In genomic region chr12:123151679-123152454, GRCh38 we compare ENCODE assay signal across 8 cellular contexts. TPM values are rescaled to one million over a fixed set of nuclear protein-coding genes. Genes with fewer than 3 reads are reported as not detected.
A peak's percentile ranks its signal among the peaks of the same experiment; 100 is the strongest.
DNase-seq lines count a peak whose midpoint lies in the region; ATAC-seq, FAIRE-seq and TF ChIP-seq lines count a peak whose summit lies in the region.

No MANE protein-coding gene starts in this region.

- H3K4me1 ChIP-seq in A673 (ENCODE audit: insufficient read depth, low read length, poor library complexity, severe bottlenecking) (peaks cover 12% of the 10 kb centered on the region), HUES48 (ENCODE audit: control insufficient read depth, insufficient read depth, low read length) (peaks cover 21% of the 10 kb centered on the region), mesodermal cell (ENCODE audit: control insufficient read depth, insufficient read depth, low read length, poor library complexity, severe bottlenecking) (peaks cover 25% of the 10 kb centered on the region)

- CTCF ChIA-PET in A673 (lab: Charles Lee) (no interaction called here), MCF 10A (lab: Yijun Ruan, JAX) (interaction anchor here (1.2 to 1.3 kb wide), 2 partner anchors 97 to 108 kb away, joined by 3 to 5 read pairs; no protein-coding TSS in a partner anchor)

- H3K27me3 ChIP-seq in A673 (replicated peaks; ENCODE audit: insufficient read depth, low read depth, low read length, poor library complexity) (no peaks in the 10 kb centered on the region), HUES48 (ENCODE audit: control insufficient read depth, insufficient read depth, low read length) (peaks cover 42% of the 10 kb centered on the region)

- intact Hi-C loops in A673 (cut with micrococcal nuclease; ENCODE audit: unreplicated experiment) (loop anchor here (5.0 kb wide), 1 partner anchor 170 kb away; the partner anchor contains the start of gene ARL6IP4), MCF 10A (cut with micrococcal nuclease) (loop anchor here (1.0 to 5.0 kb wide), 2 partner anchors 109 to 170 kb away; partner anchors contain the start of gene ARL6IP4)

- 67 to 73% methylated on average over 19 to 21 of the region's 24 CpGs for WGBS in mesodermal cell (ENCODE audit: insufficient coverage in 2 of 2), 2 experiments

- ATAC-seq in GM18870 (IDR thresholded peaks at IDR 0.05; ENCODE audit: unreplicated experiment): no peak

- no peak overlapping the region for H3K9ac ChIP-seq in HUES48 (ENCODE audit: low read depth, low read length)

- peak overlapping the region; percentile 57 for H3K4me3 Mint-ChIP-seq in MCF 10A (ENCODE audit: unreplicated experiment)

- H3K36me3 ChIP-seq in A673 (ENCODE audit: insufficient read depth, low read length, poor library complexity, severe bottlenecking) (peaks cover 20% of the 10 kb centered on the region), HUES48 (ENCODE audit: control insufficient read depth, insufficient read depth, low read length) (peaks cover 8% of the 10 kb centered on the region), mesodermal cell (ENCODE audit: control insufficient read depth, insufficient read depth, low read length) (peaks cover 17% of the 10 kb centered on the region)

- H3K9me3 ChIP-seq in A673 (ENCODE audit: low read depth, low read length, poor library complexity, severe bottlenecking) (no peaks in the 10 kb centered on the region), HUES48 (ENCODE audit: control insufficient read depth, insufficient read depth, low read length) (no peaks in the 10 kb centered on the region), mesodermal cell (ENCODE audit: control insufficient read depth, low read length) (no peaks in the 10 kb centered on the region)

- no peaks in the 10 kb centered on the region for H3K27me3 Mint-ChIP-seq in MCF 10A (ENCODE audit: insufficient read depth, unreplicated experiment)

- POLR2A ChIA-PET in A673 (lab: Charles Lee; ENCODE audit: low non-redundant PET) (no interaction called here), MCF 10A (lab: Yijun Ruan, JAX) (interaction anchor here (1.0 to 1.3 kb wide), 6 partner anchors 9 to 177 kb away, joined by 3 to 6 read pairs (median 4); partner anchors contain the start of genes ARL6IP4 and OGFOD2)

- no peak overlapping the region for H3K27ac Mint-ChIP-seq in MCF 10A (ENCODE audit: low read depth, unreplicated experiment)

- no TSS peak for BruUV-seq in A673 (replicated peaks; lab: Mats Ljungman, UMichigan)
- no TSS peak for BruUV-seq in MCF 10A (replicated peaks; lab: Mats Ljungman, UMichigan)

- H3K27ac ChIP-seq in A673 (ENCODE audit: low read depth, low read length, poor library complexity, severe bottlenecking) (peak overlapping the region; percentile 76), HUES48 (ENCODE audit: low read depth, low read length) (peak overlapping the region; percentile 22), mesodermal cell (ENCODE audit: low read depth, low read length, severe bottlenecking) (no peak overlapping the region)

- DNase-seq in A673 (ENCODE audit: low spot score): no peak
- DNase-seq in MCF 10A (ENCODE audit: unreplicated experiment): no peak
- no peak for DNase-seq in GM19239 (ENCODE audit: insufficient read length, low spot score)
- DNase-seq in hippocampal formation (lab: John Stamatoyannopoulos, UW): no peak
- no peak for DNase-seq in retina

- H3K9me3 Mint-ChIP-seq in MCF 10A (ENCODE audit: unreplicated experiment): no peaks in the 10 kb centered on the region

- H3K4me1 Mint-ChIP-seq in MCF 10A (ENCODE audit: insufficient read depth, unreplicated experiment): no peaks in the 10 kb centered on the region

- peak overlapping the region; percentile 70 for H3K4me3 ChIP-seq in A673 (ENCODE audit: low read depth, low read length, poor library complexity, severe bottlenecking)
- peak overlapping the region; percentile 68 for H3K4me3 ChIP-seq in HUES48 (ENCODE audit: low read depth, low read length)
- peak overlapping the region; percentile 53 for H3K4me3 ChIP-seq in mesodermal cell (ENCODE audit: extremely low read depth, insufficient read depth, low read length, poor library complexity, severe bottlenecking)

- no peak for FAIRE-seq in GM19239 (lab: Jason Lieb, UNC)

- no peak for TF ChIP-seq CTCF in A673 (conservative IDR thresholded peaks at IDR 0.05; ENCODE audit: low read depth, low read length)
- TF ChIP-seq CTCF in MCF 10A (IDR thresholded peaks at IDR 0.05; ENCODE audit: unreplicated experiment): no peak

- peaks cover 4% of the 10 kb centered on the region for H3K36me3 Mint-ChIP-seq in MCF 10A (ENCODE audit: insufficient read depth, unreplicated experiment)

RNA-seq across cellular contexts. Expression of gene PITPNM2, which starts 1.0 kb away (rescaled TPM):
- 6.4 and 8.9 TPM in 2 replicates for total RNA-seq in A673 (2021)
- total RNA-seq in MCF 10A (2022): 7.2 and 10.5 TPM in 2 replicates
- polyA plus RNA-seq in mesodermal cell (2013, experiment 1 of 2): 8.0 TPM
- polyA plus RNA-seq in mesodermal cell (2013, experiment 2 of 2): 8.8 TPM
